4 cellular contexts compared by ENCODE assay signal in the genomic region with DNA sequence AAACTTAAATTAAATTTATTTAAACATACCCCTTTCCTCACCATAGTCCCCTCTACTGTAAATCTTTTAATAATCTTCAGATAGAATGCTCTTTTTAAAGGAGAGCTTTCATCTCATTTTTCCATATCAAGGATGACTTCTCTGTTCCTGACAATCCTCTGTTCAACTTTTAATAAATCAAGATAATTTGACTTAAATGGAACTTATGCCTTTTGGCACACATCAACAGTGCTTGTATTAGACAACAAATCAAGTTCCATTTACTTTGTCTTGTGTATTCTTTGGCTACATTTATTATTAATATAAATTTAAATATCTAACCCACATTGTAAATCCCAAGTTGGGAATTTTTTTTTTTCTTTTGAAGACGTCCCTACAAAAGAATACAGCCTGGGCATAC. TPM values are rescaled to one million over a fixed set of nuclear protein-coding genes. Genes with fewer than 3 reads are reported as not detected.
"Had no signal": no experiment of that assay in that cellular context is flagged by ENCODE, and none has a peak within 500 bp of the region (broad histone marks: within the 10 kb centered on the region; RNA-seq: fewer than 3 reads in every experiment).

No MANE protein-coding gene starts in this region.

- H3K4me3 ChIP-seq: GM12878 had no signal

- DNase-seq: GDM1, GF-D8 had no signal

- ATAC-seq: GM12878 had no signal

RNA-seq across cellular contexts. Expression of a gene that starts 42.7 kb away (rescaled TPM):
- total RNA-seq: G401 had no signal
